12 cellular contexts compared by ENCODE assay signal in genomic region chr16:17302213-17302612, GRCh38.
DNase-seq lines count a peak whose midpoint lies in the region; ATAC-seq, FAIRE-seq and TF ChIP-seq lines count a peak whose summit lies in the region.
"Had no signal": no experiment of that assay in that cellular context is flagged by ENCODE, and none has a peak within 500 bp of the region (broad histone marks: within the 10 kb centered on the region; RNA-seq: fewer than 3 reads in every experiment).

No MANE protein-coding gene starts in this region.

- H3K27me3 Mint-ChIP-seq in Caco-2 (ENCODE audit: insufficient read depth, unreplicated experiment): no peaks in the 10 kb centered on the region
- H3K27me3 Mint-ChIP-seq in activated T-helper 1 cell treated with anti-CD3 and anti-CD28 coated beads, Interleukin-12 subunit alpha, Interleukin-12 subunit beta, Interleukin-2, Interleukin-4 antibody, amounts not matched to agents 30 ng/mL and 10 ng/mL and 1 ng/mL, durations not matched to agents 14 hours and 24 hours and 36 hours (ENCODE audit: insufficient read depth): peaks cover 2% of the 10 kb centered on the region
- H3K27me3 Mint-ChIP-seq: progenitor cell of endocrine pancreas had no signal

- peaks cover 45% of the 10 kb centered on the region for H3K4me1 ChIP-seq in Caco-2

- FAIRE-seq in frontal cortex (lab: Jason Lieb, UNC): no peak
- FAIRE-seq: D721Med, islet of Langerhans had no signal

- H3K27me3 ChIP-seq in Caco-2 (replicated peaks; ENCODE audit: control insufficient read depth, insufficient read depth, low read length): no peaks in the 10 kb centered on the region

- ATAC-seq in GM19351 (IDR thresholded peaks at IDR 0.05; ENCODE audit: unreplicated experiment) (peak; percentile 14), HG03135 (IDR thresholded peaks at IDR 0.05; ENCODE audit: unreplicated experiment) (peak; percentile 12), GM21786 (IDR thresholded peaks at IDR 0.05; ENCODE audit: unreplicated experiment) (no peak)

- peak overlapping the region; percentile 60 for H3K27ac Mint-ChIP-seq in Caco-2 (ENCODE audit: unreplicated experiment)
- no peak overlapping the region for H3K27ac Mint-ChIP-seq in activated T-helper 1 cell treated with anti-CD3 and anti-CD28 coated beads, Interleukin-12 subunit alpha, Interleukin-12 subunit beta, Interleukin-2, Interleukin-4 antibody, amounts not matched to agents 30 ng/mL and 10 ng/mL and 1 ng/mL, durations not matched to agents 14 hours and 24 hours and 36 hours
- H3K27ac Mint-ChIP-seq: progenitor cell of endocrine pancreas had no signal

- H3K4me3 ChIP-seq in Caco-2 (ENCODE audit: low read depth, low read length): no peak overlapping the region

- intact Hi-C loops in Caco-2 (cut with micrococcal nuclease; ENCODE audit: unreplicated experiment): loop anchor here (10.0 kb wide), 1 partner anchor 163 kb away; no protein-coding TSS in a partner anchor
- intact Hi-C loops in activated T-helper 1 cell treated with anti-CD3 and anti-CD28 coated beads, Interleukin-12 subunit alpha, Interleukin-12 subunit beta, Interleukin-2, Interleukin-4 antibody, amounts not matched to agents 30 ng/mL and 10 ng/mL and 1 ng/mL, durations not matched to agents 14 hours and 24 hours and 36 hours (cut with micrococcal nuclease): no loop called here

- POLR2A ChIA-PET in Caco-2 (lab: Charles Lee): no interaction called here

- no peaks in the 10 kb centered on the region for H3K9me3 ChIP-seq in Caco-2

- no peak overlapping the region for H3K4me3 Mint-ChIP-seq in Caco-2 (ENCODE audit: unreplicated experiment)
- H3K4me3 Mint-ChIP-seq in activated T-helper 1 cell treated with anti-CD3 and anti-CD28 coated beads, Interleukin-12 subunit alpha, Interleukin-12 subunit beta, Interleukin-2, Interleukin-4 antibody, amounts not matched to agents 30 ng/mL and 10 ng/mL and 1 ng/mL, durations not matched to agents 14 hours and 24 hours and 36 hours: no peak overlapping the region

- peaks cover 27% of the 10 kb centered on the region for H3K4me1 Mint-ChIP-seq in Caco-2 (ENCODE audit: low read depth, unreplicated experiment)
- peaks cover 41% of the 10 kb centered on the region for H3K4me1 Mint-ChIP-seq in activated T-helper 1 cell treated with anti-CD3 and anti-CD28 coated beads, Interleukin-12 subunit alpha, Interleukin-12 subunit beta, Interleukin-2, Interleukin-4 antibody, amounts not matched to agents 30 ng/mL and 10 ng/mL and 1 ng/mL, durations not matched to agents 14 hours and 24 hours and 36 hours (ENCODE audit: low read depth)

- no peak for TF ChIP-seq CTCF in Caco-2 (IDR thresholded peaks at IDR 0.05; ENCODE audit: insufficient read depth in 1 of 2, low read depth in 1 of 2, low read length in 1 of 2, severe bottlenecking in 1 of 2, unreplicated experiment in 1 of 2)

- no peaks in the 10 kb centered on the region for H3K36me3 Mint-ChIP-seq in Caco-2 (ENCODE audit: insufficient read depth, unreplicated experiment)
- H3K36me3 Mint-ChIP-seq in activated T-helper 1 cell treated with anti-CD3 and anti-CD28 coated beads, Interleukin-12 subunit alpha, Interleukin-12 subunit beta, Interleukin-2, Interleukin-4 antibody, amounts not matched to agents 30 ng/mL and 10 ng/mL and 1 ng/mL, durations not matched to agents 14 hours and 24 hours and 36 hours (ENCODE audit: low read depth): peaks cover 9% of the 10 kb centered on the region

- no peak for DNase-seq in Caco-2
- peak; percentile 8 for DNase-seq in activated T-helper 1 cell treated with anti-CD3 and anti-CD28 coated beads, Interleukin-12 subunit alpha, Interleukin-12 subunit beta, Interleukin-2, Interleukin-4 antibody, amounts not matched to agents 30 ng/mL and 10 ng/mL and 1 ng/mL, durations not matched to agents 14 hours and 24 hours and 36 hours (ENCODE audit: low spot score)
- no peak for DNase-seq in NCI-H524 (lab: John Stamatoyannopoulos, UW)
- no peak for DNase-seq in frontal cortex (ENCODE audit: low spot score in 2 of 2)
- no peak for DNase-seq in amygdala (lab: John Stamatoyannopoulos, UW)
- DNase-seq: NCI-H526 had no signal

- CTCF ChIA-PET in Caco-2 (lab: Charles Lee): no interaction called here

- no peaks in the 10 kb centered on the region for H3K36me3 ChIP-seq in Caco-2 (ENCODE audit: control insufficient read depth, insufficient read depth, low read length)

- H3K9me3 Mint-ChIP-seq in Caco-2 (ENCODE audit: unreplicated experiment): no peaks in the 10 kb centered on the region
- no peaks in the 10 kb centered on the region for H3K9me3 Mint-ChIP-seq in activated T-helper 1 cell treated with anti-CD3 and anti-CD28 coated beads, Interleukin-12 subunit alpha, Interleukin-12 subunit beta, Interleukin-2, Interleukin-4 antibody, amounts not matched to agents 30 ng/mL and 10 ng/mL and 1 ng/mL, durations not matched to agents 14 hours and 24 hours and 36 hours

- no TSS peak for BruUV-seq in Caco-2 (replicated peaks; lab: Mats Ljungman, UMichigan)
